26 cellular contexts compared by ENCODE assay signal in the genomic region with DNA sequence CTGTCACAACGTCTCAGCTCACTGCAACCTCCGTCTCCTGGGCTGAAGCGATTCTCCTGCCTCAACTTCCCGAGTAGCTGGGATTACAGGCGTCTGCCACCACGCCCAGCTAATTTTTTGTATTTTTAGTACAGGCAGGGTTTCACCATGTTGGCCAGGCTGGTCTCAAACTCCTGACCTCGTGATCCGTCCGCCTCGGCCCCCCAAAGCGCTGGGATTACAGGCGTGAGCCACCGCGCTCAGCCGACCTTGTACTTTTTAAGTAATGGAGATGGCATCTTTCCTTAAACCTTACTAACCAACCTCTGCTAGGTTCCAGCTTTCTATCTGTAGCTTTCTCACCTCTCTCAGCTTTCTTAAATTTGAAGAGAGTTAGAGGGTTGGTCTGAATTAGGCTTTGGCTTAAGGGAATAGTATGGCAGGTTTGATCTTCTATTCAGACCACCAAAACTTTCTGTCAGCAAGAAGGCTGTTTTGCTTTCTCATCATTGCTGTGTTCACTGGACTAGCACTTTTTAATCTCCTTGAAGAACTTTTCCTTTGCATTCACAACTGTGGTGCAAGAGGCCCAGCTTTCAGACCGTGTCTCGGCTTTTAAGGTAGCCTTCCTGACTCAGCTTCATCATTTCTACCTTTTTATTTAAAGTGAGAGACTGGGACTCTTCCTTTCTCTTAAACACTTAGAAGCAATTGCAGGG. TPM values are rescaled to one million over a fixed set of nuclear protein-coding genes. Genes with fewer than 3 reads are reported as not detected.
DNase-seq lines count a peak whose midpoint lies in the region; ATAC-seq and TF ChIP-seq lines count a peak whose summit lies in the region.
"Had no signal": no experiment of that assay in that cellular context is flagged by ENCODE, and none has a peak within 500 bp of the region (broad histone marks: within the 10 kb centered on the region; RNA-seq: fewer than 3 reads in every experiment).

No MANE protein-coding gene starts in this region.

- H3K27ac Mint-ChIP-seq in activated CD4-positive, alpha-beta T cell treated with anti-CD3 and anti-CD28 coated beads for 36 hours: peak overlapping the region; percentile 47
- H3K27ac Mint-ChIP-seq in Caco-2 (ENCODE audit: unreplicated experiment) (peak overlapping the region; percentile 59), nephron (peak overlapping the region in 2 of 3 experiments; percentile 33 to 54)
- H3K27ac Mint-ChIP-seq in activated naive CD8-positive, alpha-beta T cell treated with anti-CD3 and anti-CD28 coated beads for 36 hours: peak overlapping the region; percentile 51
- H3K27ac Mint-ChIP-seq: B cell; stimulated activated memory B cell treated with anti-CD40 and anti-IgM and Interleukin-4, amounts not matched to agents 10 μg/mL and 1 μg/mL and 100 μg/mL, for 72 hours; T-helper 1 cell treated with Interleukin-12 subunit alpha and Interleukin-12 subunit beta and Interleukin-4 antibody, amounts not matched to agents 30 μg/mL and 1 μg/mL, for 36 hours had no signal

- H3K27me3 ChIP-seq in Caco-2 (replicated peaks; ENCODE audit: control insufficient read depth, insufficient read depth, low read length): no peaks in the 10 kb centered on the region
- H3K27me3 ChIP-seq: SJCRH30 had no signal

- TF ChIP-seq CTCF in Caco-2 (IDR thresholded peaks at IDR 0.05; ENCODE audit: insufficient read depth in 1 of 2, low read depth in 1 of 2, low read length in 1 of 2, severe bottlenecking in 1 of 2, unreplicated experiment in 1 of 2) (no peak), nephron (IDR thresholded peaks at IDR 0.05; ENCODE audit: unreplicated experiment in 3 of 3) (no peak)

- intact Hi-C loops in activated CD4-positive, alpha-beta T cell treated with anti-CD3 and anti-CD28 coated beads for 36 hours (cut with DNase I, micrococcal nuclease): no loop called here
- intact Hi-C loops in Caco-2 (cut with micrococcal nuclease; ENCODE audit: unreplicated experiment): no loop called here

- H3K4me3 ChIP-seq in Caco-2 (ENCODE audit: low read depth, low read length): no peak overlapping the region
- H3K4me3 ChIP-seq: GM23248, mucosa of descending colon, SJCRH30, smooth muscle cell had no signal

- no peaks in the 10 kb centered on the region for H3K27me3 Mint-ChIP-seq in activated CD4-positive, alpha-beta T cell treated with anti-CD3 and anti-CD28 coated beads for 36 hours
- no peaks in the 10 kb centered on the region for H3K27me3 Mint-ChIP-seq in Caco-2 (ENCODE audit: insufficient read depth, unreplicated experiment)
- no peaks in the 10 kb centered on the region for H3K27me3 Mint-ChIP-seq in activated naive CD8-positive, alpha-beta T cell treated with anti-CD3 and anti-CD28 coated beads for 36 hours
- no peaks in the 10 kb centered on the region for H3K27me3 Mint-ChIP-seq in nephron (ENCODE audit: low read depth)
- H3K27me3 Mint-ChIP-seq: B cell; stimulated activated memory B cell treated with anti-CD40 and anti-IgM and Interleukin-4, amounts not matched to agents 10 μg/mL and 1 μg/mL and 100 μg/mL, for 72 hours had no signal

- H3K9me3 Mint-ChIP-seq in activated CD4-positive, alpha-beta T cell treated with anti-CD3 and anti-CD28 coated beads for 36 hours (ENCODE audit: low read depth): no peaks in the 10 kb centered on the region
- no peaks in the 10 kb centered on the region for H3K9me3 Mint-ChIP-seq in Caco-2 (ENCODE audit: unreplicated experiment)
- H3K9me3 Mint-ChIP-seq in activated naive CD8-positive, alpha-beta T cell treated with anti-CD3 and anti-CD28 coated beads for 36 hours: no peaks in the 10 kb centered on the region
- no peaks in the 10 kb centered on the region for H3K9me3 Mint-ChIP-seq in nephron
- H3K9me3 Mint-ChIP-seq: stimulated activated memory B cell treated with anti-CD40 and anti-IgM and Interleukin-4, amounts not matched to agents 10 μg/mL and 1 μg/mL and 100 μg/mL, for 72 hours; T-helper 1 cell treated with Interleukin-12 subunit alpha and Interleukin-12 subunit beta and Interleukin-4 antibody, amounts not matched to agents 30 μg/mL and 1 μg/mL, for 36 hours had no signal

- POLR2A ChIA-PET in activated CD4-positive, alpha-beta T cell treated with anti-CD3 and anti-CD28 coated beads for 36 hours (lab: Charles Lee): interaction anchor here (0.9 to 1.0 kb wide), 2 partner anchors 13 to 145 kb away, joined by 4 to 5 read pairs; a partner anchor contains a TSS
- POLR2A ChIA-PET in Caco-2 (lab: Charles Lee): no interaction called here

- BruUV-seq in Caco-2 (replicated peaks; lab: Mats Ljungman, UMichigan): no TSS peak

- no peak for DNase-seq in activated CD4-positive, alpha-beta T cell treated with anti-CD3 and anti-CD28 coated beads for 36 hours
- DNase-seq in activated CD4-positive, alpha-beta T cell treated with anti-CD3 and anti-CD28 coated beads for 4 hours: no peak
- peak in 1 of 2 experiments; percentile 19 for DNase-seq in Caco-2
- no peak for DNase-seq in activated naive CD8-positive, alpha-beta T cell treated with anti-CD3 and anti-CD28 coated beads for 36 hours
- no peak for DNase-seq in NCI-H1694 treated with DMSO at 0.1 percent for 48 hours (lab: John Stamatoyannopoulos, UW)
- DNase-seq: activated naive CD4-positive, alpha-beta T cell treated with Interleukin-2 at 50 U/mL for 16 hours; Calu3; cerebellar nuclear complex; effector CD8-positive, alpha-beta T cell; foreskin melanocyte; GM23248; hypothalamus; IMR-90; mucosa of descending colon; NCI-H1417 treated with DMSO at 0.1 percent for 48 hours; NCI-H2107; NCI-H510A; NK-92 treated with Interleukin-12 subunit alpha and Interleukin-12 subunit beta, amount 100 ng/mL, for 24 hours; SJCRH30 had no signal

- no peak overlapping the region for H3K4me3 Mint-ChIP-seq in activated CD4-positive, alpha-beta T cell treated with anti-CD3 and anti-CD28 coated beads for 36 hours
- H3K4me3 Mint-ChIP-seq in Caco-2 (ENCODE audit: unreplicated experiment) (no peak overlapping the region), nephron (no peak overlapping the region)
- no peak overlapping the region for H3K4me3 Mint-ChIP-seq in activated naive CD8-positive, alpha-beta T cell treated with anti-CD3 and anti-CD28 coated beads for 36 hours
- H3K4me3 Mint-ChIP-seq: B cell; stimulated activated memory B cell treated with anti-CD40 and anti-IgM and Interleukin-4, amounts not matched to agents 10 μg/mL and 1 μg/mL and 100 μg/mL, for 72 hours; T-helper 1 cell treated with Interleukin-12 subunit alpha and Interleukin-12 subunit beta and Interleukin-4 antibody, amounts not matched to agents 30 μg/mL and 1 μg/mL, for 36 hours had no signal

- peaks cover 3% of the 10 kb centered on the region for H3K36me3 ChIP-seq in Caco-2 (ENCODE audit: control insufficient read depth, insufficient read depth, low read length)

- no peak for ATAC-seq in activated CD4-positive, alpha-beta T cell treated with anti-CD3 and anti-CD28 coated beads for 36 hours
- ATAC-seq in HG03565 (IDR thresholded peaks at IDR 0.05; ENCODE audit: unreplicated experiment) (no peak), HG02981 (IDR thresholded peaks at IDR 0.05; ENCODE audit: unreplicated experiment) (no peak)
- ATAC-seq: mucosa of descending colon; stimulated activated memory B cell treated with anti-CD40 and anti-IgM and Interleukin-4, amounts not matched to agents 10 μg/mL and 1 μg/mL and 100 μg/mL, for 72 hours had no signal

- CTCF ChIA-PET in activated CD4-positive, alpha-beta T cell treated with anti-CD3 and anti-CD28 coated beads for 36 hours (lab: Charles Lee): interaction anchor here (1.0 to 4.1 kb wide), 6 partner anchors 10 to 250 kb away, joined by 3 to 22 read pairs (median 5); a partner anchor contains a TSS
- CTCF ChIA-PET in Caco-2 (lab: Charles Lee): interaction anchor here (1.1 kb wide), 1 partner anchor 8 kb away, joined by 3 read pairs; no protein-coding TSS in a partner anchor

- H3K4me1 ChIP-seq in Caco-2: peaks cover 10% of the 10 kb centered on the region; the same call in 1 of the 2 replicates
- H3K4me1 ChIP-seq: SJCRH30 had no signal

- no peaks in the 10 kb centered on the region for H3K9me3 ChIP-seq in Caco-2
- H3K9me3 ChIP-seq: mucosa of descending colon, SJCRH30 had no signal

- peaks cover 67% of the 10 kb centered on the region for H3K4me1 Mint-ChIP-seq in activated CD4-positive, alpha-beta T cell treated with anti-CD3 and anti-CD28 coated beads for 36 hours
- H3K4me1 Mint-ChIP-seq in Caco-2 (ENCODE audit: low read depth, unreplicated experiment) (peaks cover 15% of the 10 kb centered on the region), nephron (peaks cover 50% of the 10 kb centered on the region)
- peaks cover 63% of the 10 kb centered on the region for H3K4me1 Mint-ChIP-seq in activated naive CD8-positive, alpha-beta T cell treated with anti-CD3 and anti-CD28 coated beads for 36 hours

- H3K36me3 Mint-ChIP-seq in activated CD4-positive, alpha-beta T cell treated with anti-CD3 and anti-CD28 coated beads for 36 hours (ENCODE audit: low read depth): peaks cover 26% of the 10 kb centered on the region
- peaks cover 82% of the 10 kb centered on the region for H3K36me3 Mint-ChIP-seq in Caco-2 (ENCODE audit: insufficient read depth, unreplicated experiment)
- peaks cover 40% of the 10 kb centered on the region for H3K36me3 Mint-ChIP-seq in activated naive CD8-positive, alpha-beta T cell treated with anti-CD3 and anti-CD28 coated beads for 36 hours
- peaks cover 34% of the 10 kb centered on the region for H3K36me3 Mint-ChIP-seq in nephron (ENCODE audit: low read depth)
- H3K36me3 Mint-ChIP-seq: stimulated activated memory B cell treated with anti-CD40 and anti-IgM and Interleukin-4, amounts not matched to agents 10 μg/mL and 1 μg/mL and 100 μg/mL, for 72 hours had no signal

RNA-seq across cellular contexts. Expression of a gene that starts 28.0 kb away (rescaled TPM):
- total RNA-seq in activated CD4-positive, alpha-beta T cell treated with anti-CD3 and anti-CD28 coated beads for 36 hours: 100 to 1,000 TPM; 520 to 553 TPM
- total RNA-seq in Caco-2 (2022): 915 and 956 TPM in 2 replicates
- total RNA-seq in activated naive CD8-positive, alpha-beta T cell treated with anti-CD3 and anti-CD28 coated beads for 36 hours: 100 to 1,000 TPM; 550 to 555 TPM
